In genomic region chr5:62315376-62316049, GRCh38 we compare ENCODE assay signal across 14 cellular contexts. TPM values are rescaled to one million over a fixed set of nuclear protein-coding genes. Genes with fewer than 3 reads are reported as not detected.
DNase-seq lines count a peak whose midpoint lies in the region; ATAC-seq and TF ChIP-seq lines count a peak whose summit lies in the region.
"Had no signal": no experiment of that assay in that cellular context is flagged by ENCODE, and none has a peak within 500 bp of the region (broad histone marks: within the 10 kb centered on the region; RNA-seq: fewer than 3 reads in every experiment).

No MANE protein-coding gene starts in this region.

- H3K27me3 Mint-ChIP-seq in HFFc6 (ENCODE audit: insufficient read depth) (no peaks in the 10 kb centered on the region; the same call in 1 of the 2 replicates), memory B cell (no peaks in the 10 kb centered on the region), endodermal cell (ENCODE audit: insufficient read depth) (no peaks in the 10 kb centered on the region)
- no peaks in the 10 kb centered on the region for H3K27me3 Mint-ChIP-seq in activated naive CD8-positive, alpha-beta T cell treated with anti-CD3 and anti-CD28 coated beads for 36 hours

- H3K27ac Mint-ChIP-seq in HFFc6 (peak overlapping the region; percentile 27), memory B cell (peak overlapping the region; percentile 2), endodermal cell (no peak overlapping the region)
- H3K27ac Mint-ChIP-seq in activated naive CD8-positive, alpha-beta T cell treated with anti-CD3 and anti-CD28 coated beads for 36 hours: peak overlapping the region; percentile 75

- H3K4me3 ChIP-seq in endodermal cell (ENCODE audit: low read length): no peak overlapping the region
- H3K4me3 ChIP-seq: smooth muscle cell, thoracic aorta had no signal

- DNase-seq in EH (ENCODE audit: low read depth) (peak; percentile 20), HFFc6 (no peak), memory B cell (ENCODE audit: low spot score in 2 of 2) (no peak), endodermal cell (no peak)
- DNase-seq in activated naive CD8-positive, alpha-beta T cell treated with anti-CD3 and anti-CD28 coated beads for 36 hours: no peak
- DNase-seq in stimulated activated CD4-positive, alpha-beta T cell treated with anti-CD3 and anti-CD28 coated beads, Interleukin-15, amount 100 ng/mL, for 24 hours: no peak
- DNase-seq: activated effector memory CD4-positive, alpha-beta T cell treated with anti-CD3 and anti-CD28 coated beads, Interleukin-2, amount 50 U/mL, for 16 hours; NCI-H187; nucleus accumbens; SHP77 treated with DMSO at 0.1 percent for 48 hours had no signal

- H3K27me3 ChIP-seq in endodermal cell (ENCODE audit: control insufficient read depth, insufficient read depth, low read length, poor library complexity, severe bottlenecking): no peaks in the 10 kb centered on the region

- H3K4me3 Mint-ChIP-seq in HFFc6: no peak overlapping the region
- no peak overlapping the region for H3K4me3 Mint-ChIP-seq in activated naive CD8-positive, alpha-beta T cell treated with anti-CD3 and anti-CD28 coated beads for 36 hours
- H3K4me3 Mint-ChIP-seq in memory B cell: no peak overlapping the region
- no peak overlapping the region for H3K4me3 Mint-ChIP-seq in endodermal cell

- H3K9me3 Mint-ChIP-seq in HFFc6 (no peaks in the 10 kb centered on the region), memory B cell (no peaks in the 10 kb centered on the region), endodermal cell (no peaks in the 10 kb centered on the region)
- H3K9me3 Mint-ChIP-seq in activated naive CD8-positive, alpha-beta T cell treated with anti-CD3 and anti-CD28 coated beads for 36 hours: no peaks in the 10 kb centered on the region

- H3K36me3 Mint-ChIP-seq in HFFc6 (ENCODE audit: low read depth) (peaks cover 3% of the 10 kb centered on the region; the same call in 1 of the 2 replicates), memory B cell (peaks cover 9% of the 10 kb centered on the region), endodermal cell (ENCODE audit: low read depth) (no peaks in the 10 kb centered on the region)
- peaks cover 51% of the 10 kb centered on the region for H3K36me3 Mint-ChIP-seq in activated naive CD8-positive, alpha-beta T cell treated with anti-CD3 and anti-CD28 coated beads for 36 hours

- TF ChIP-seq CTCF in HFFc6 (IDR thresholded peaks at IDR 0.05) (no peak), endodermal cell (conservative IDR thresholded peaks at IDR 0.05) (no peak)

- H3K27ac ChIP-seq in endodermal cell (ENCODE audit: low read depth, low read length): no peak overlapping the region
- H3K27ac ChIP-seq: thoracic aorta, VCaP had no signal

- H3K9ac ChIP-seq in endodermal cell (ENCODE audit: extremely low read depth, low read length, poor library complexity, severe bottlenecking): no peak overlapping the region

- WGBS in endodermal cell (ENCODE audit: insufficient coverage in 1 of 2, insufficient read length in 1 of 2), 2 experiments: 84 to 89% methylated on average over 1 to 2 of the region's 2 CpGs

- ATAC-seq in memory B cell (ENCODE audit: low read depth) (no peak), GM21528 (IDR thresholded peaks at IDR 0.05; ENCODE audit: low FRiP score, unreplicated experiment) (no peak)

- peaks cover 13% of the 10 kb centered on the region for H3K36me3 ChIP-seq in endodermal cell (ENCODE audit: control insufficient read depth, insufficient read depth, low read length)
- H3K36me3 ChIP-seq: thoracic aorta had no signal

- no peaks in the 10 kb centered on the region for H3K9me3 ChIP-seq in endodermal cell (ENCODE audit: control insufficient read depth, low read length)
- H3K9me3 ChIP-seq: thoracic aorta had no signal

- H3K4me1 Mint-ChIP-seq in HFFc6 (ENCODE audit: low read depth) (peaks cover 63% of the 10 kb centered on the region), memory B cell (peaks cover 39% of the 10 kb centered on the region), endodermal cell (peaks cover 12% of the 10 kb centered on the region)
- H3K4me1 Mint-ChIP-seq in activated naive CD8-positive, alpha-beta T cell treated with anti-CD3 and anti-CD28 coated beads for 36 hours: peaks cover 79% of the 10 kb centered on the region

- H3K4me1 ChIP-seq in endodermal cell (ENCODE audit: control insufficient read depth, insufficient read depth, low read length): no peaks in the 10 kb centered on the region

RNA-seq across cellular contexts. Expression of gene KIF2A, which starts 9.5 kb away (rescaled TPM):
- total RNA-seq in HFFc6 (2021; fragmentation: NEBNext Ultra II Directional; extraction: Animal tissue kit (Norgen Biotek cat#: 25700)): 10 to 100 TPM; 39.9 to 54.0 (median 49.3) TPM
- 100 to 1,000 TPM; 164 to 175 TPM for total RNA-seq in activated naive CD8-positive, alpha-beta T cell treated with anti-CD3 and anti-CD28 coated beads for 36 hours
- total RNA-seq in endodermal cell: 10 to 100 TPM; 67.4 to 74.6 TPM
- polyA plus RNA-seq in endodermal cell (2013, experiment 1 of 2): 73.5 TPM
- polyA plus RNA-seq in endodermal cell (2013, experiment 2 of 2): 78.8 TPM
